In genomic region chr3:36434682-36435426, GRCh38 we compare ENCODE assay signal across 21 cellular contexts. TPM values are rescaled to one million over a fixed set of nuclear protein-coding genes. Genes with fewer than 3 reads are reported as not detected.
DNase-seq lines count a peak whose midpoint lies in the region; ATAC-seq and TF ChIP-seq lines count a peak whose summit lies in the region.
"Had no signal": no experiment of that assay in that cellular context is flagged by ENCODE, and none has a peak within 500 bp of the region (broad histone marks: within the 10 kb centered on the region; RNA-seq: fewer than 3 reads in every experiment).

No MANE protein-coding gene starts in this region.

- H3K4me3 ChIP-seq in choroid plexus epithelial cell (ENCODE audit: low read depth, low read length) = no peak overlapping the region
- no peak overlapping the region for H3K4me3 ChIP-seq in neural progenitor cell
- H3K4me3 ChIP-seq: tibial nerve had no signal

- H3F3A ChIP-seq in neural progenitor cell (ENCODE audit: low read depth) = no peaks in the 10 kb centered on the region

- no peaks in the 10 kb centered on the region for H3K4me1 ChIP-seq in neural progenitor cell
- H3K4me1 ChIP-seq: tibial nerve had no signal

- no peaks in the 10 kb centered on the region for H3K79me2 ChIP-seq in neural progenitor cell (ENCODE audit: low read depth)

- H3K4me3 Mint-ChIP-seq in T-cell (no peak overlapping the region), neural progenitor cell (no peak overlapping the region)
- H3K4me3 Mint-ChIP-seq: activated CD4-positive, alpha-beta T cell treated with anti-CD3 and anti-CD28 coated beads, Interleukin-2, amount 10 ng/mL, durations not matched to agents 7 days and 5 days; T-helper 2 cell treated with Interferon-gamma antibody and Interleukin-4, amounts not matched to agents 5 μg/mL and 100 μg/mL, for 36 hours had no signal

- no peaks in the 10 kb centered on the region for H3K27me3 ChIP-seq in neural progenitor cell
- H3K27me3 ChIP-seq: neutrophil, tibial nerve had no signal

- in situ Hi-C loops in G401 (cut with HindIII; ENCODE audit: low sequenced_read_pairs) = no loop called here

- H3K9me3 ChIP-seq in neural progenitor cell (ENCODE audit: low read depth) = no peaks in the 10 kb centered on the region
- H3K9me3 ChIP-seq: neutrophil, tibial nerve had no signal

- H3K4me1 Mint-ChIP-seq in T-cell (no peaks in the 10 kb centered on the region), neural progenitor cell (no peaks in the 10 kb centered on the region)
- H3K4me1 Mint-ChIP-seq: activated CD4-positive, alpha-beta T cell treated with anti-CD3 and anti-CD28 coated beads, Interleukin-2, amount 10 ng/mL, durations not matched to agents 7 days and 5 days had no signal

- H3K9ac ChIP-seq in neural progenitor cell = no peak overlapping the region

- H3K9me3 Mint-ChIP-seq in T-cell (no peaks in the 10 kb centered on the region), neural progenitor cell (no peaks in the 10 kb centered on the region)
- H3K9me3 Mint-ChIP-seq: activated CD4-positive, alpha-beta T cell treated with anti-CD3 and anti-CD28 coated beads, Interleukin-2, amount 10 ng/mL, durations not matched to agents 7 days and 5 days; activated naive CD4-positive, alpha-beta T cell treated with anti-CD3 and anti-CD28 coated beads, Interleukin-2, amount 50 U/mL, for 72 hours; T-helper 2 cell treated with Interferon-gamma antibody and Interleukin-4, amounts not matched to agents 5 μg/mL and 100 μg/mL, for 36 hours had no signal

- H3K27ac ChIP-seq in substantia nigra (ENCODE audit: low read depth, low read length, poor library complexity, severe bottlenecking) = no peak overlapping the region
- no peak overlapping the region for H3K27ac ChIP-seq in neural progenitor cell
- H3K27ac ChIP-seq: C4-2B, neutrophil, tibial nerve had no signal

- TF ChIP-seq CTCF in choroid plexus epithelial cell (conservative IDR thresholded peaks at IDR 0.05; ENCODE audit: low read depth, low read length) (no peak), neural progenitor cell (IDR thresholded peaks at IDR 0.05) (no peak)

- DNase-seq in G401 (ENCODE audit: low spot score) = peak; percentile 43
- DNase-seq in NCI-H2081 treated with DMSO at 0.1 percent for 48 hours (lab: John Stamatoyannopoulos, UW) = peak; percentile 5
- DNase-seq in choroid plexus epithelial cell (ENCODE audit: low read depth) = peak; percentile 22
- DNase-seq in renal cortical epithelial cell (ENCODE audit: low read depth) = peak; percentile 95
- DNase-seq in T-cell = no peak
- no peak for DNase-seq in substantia nigra (lab: John Stamatoyannopoulos, UW)
- no peak for DNase-seq in neural progenitor cell (ENCODE audit: low spot score)
- no peak for DNase-seq in putamen (ENCODE audit: low spot score)
- DNase-seq: activated CD4-positive, alpha-beta T cell treated with anti-CD3 and anti-CD28 coated beads, Interleukin-2, amount 10 ng/mL, durations not matched to agents 7 days and 5 days; activated T-cell treated with anti-CD3 and anti-CD28 coated beads, Interleukin-2, amount 50 U/mL, for 1 hour; DND-41; hippocampal formation; left cardiac atrium; NCI-H2171 treated with DMSO at 0.1 percent for 48 hours; Right ventricle myocardium superior; small intestine had no signal

- no peaks in the 10 kb centered on the region for H4K20me1 ChIP-seq in neural progenitor cell (ENCODE audit: low read depth)

- CTCF ChIA-PET in T-cell (lab: Charles Lee) = no interaction called here

- POLR2A ChIA-PET in T-cell (lab: Charles Lee) = no interaction called here

- H3K27ac Mint-ChIP-seq in T-cell (no peak overlapping the region), neural progenitor cell (no peak overlapping the region)
- H3K27ac Mint-ChIP-seq: activated CD4-positive, alpha-beta T cell treated with anti-CD3 and anti-CD28 coated beads, Interleukin-2, amount 10 ng/mL, durations not matched to agents 7 days and 5 days; activated naive CD4-positive, alpha-beta T cell treated with anti-CD3 and anti-CD28 coated beads, Interleukin-2, amount 50 U/mL, for 72 hours; T-helper 2 cell treated with Interferon-gamma antibody and Interleukin-4, amounts not matched to agents 5 μg/mL and 100 μg/mL, for 36 hours had no signal

- no peak overlapping the region for H3K4me2 ChIP-seq in neural progenitor cell

- no peaks in the 10 kb centered on the region for H3K36me3 ChIP-seq in neural progenitor cell
- H3K36me3 ChIP-seq: neutrophil, tibial nerve had no signal

- H3K27me3 Mint-ChIP-seq in T-cell (no peaks in the 10 kb centered on the region), neural progenitor cell (ENCODE audit: insufficient read depth, low read depth) (no peaks in the 10 kb centered on the region)
- H3K27me3 Mint-ChIP-seq: activated CD4-positive, alpha-beta T cell treated with anti-CD3 and anti-CD28 coated beads, Interleukin-2, amount 10 ng/mL, durations not matched to agents 7 days and 5 days had no signal

- no peak for ATAC-seq in T-cell (replicated peaks in 1 of 4)
- ATAC-seq: activated naive CD4-positive, alpha-beta T cell treated with anti-CD3 and anti-CD28 coated beads, Interleukin-2, amount 50 U/mL, for 72 hours; left cardiac atrium had no signal

- H3K36me3 Mint-ChIP-seq in T-cell (no peaks in the 10 kb centered on the region), neural progenitor cell (no peaks in the 10 kb centered on the region)
- H3K36me3 Mint-ChIP-seq: activated naive CD4-positive, alpha-beta T cell treated with anti-CD3 and anti-CD28 coated beads, Interleukin-2, amount 50 U/mL, for 72 hours had no signal

- no peak overlapping the region for H2AFZ ChIP-seq in neural progenitor cell (replicated peaks)

RNA-seq across cellular contexts. Expression of gene STAC, which starts 54.5 kb away (rescaled TPM):
- total RNA-seq in G401 (2014; rRNA removed; shearing (Covaris generic)) = not detected in 2 replicates
- 22.1 and 22.4 TPM in 2 replicates for total RNA-seq in renal cortical epithelial cell
- total RNA-seq in T-cell = under 1 TPM in 2 of 5 donors, not detected in 3; 0.09 to 0.10 TPM
- total RNA-seq in neural progenitor cell (ENCODE audit: low replicate concordance) = 6.5 and 9.6 TPM in 2 replicates
- total RNA-seq: activated naive CD4-positive, alpha-beta T cell treated with anti-CD3 and anti-CD28 coated beads, Interleukin-2, amount 50 U/mL, for 72 hours had no signal

Comparison
In these comparisons a context has a peak if more than half of its experiments do, and no peak if none do; other contexts are left out.
1. DNase-seq: peak in G401 (single experiment), NCI-H2081 treated with DMSO at 0.1 percent for 48 hours (single experiment), choroid plexus epithelial cell (single experiment) and renal cortical epithelial cell (single experiment); none in T-cell (0 of 34), substantia nigra (0 of 49), neural progenitor cell (single experiment) and putamen (single experiment).